Comparison of ENCODE assay signal across 30 cellular contexts in genomic region chr2:135074216-135074615, GRCh38. TPM values are rescaled to one million over a fixed set of nuclear protein-coding genes. Genes with fewer than 3 reads are reported as not detected.
DNase-seq lines count a peak whose midpoint lies in the region; ATAC-seq and TF ChIP-seq lines count a peak whose summit lies in the region.
"Had no signal": no experiment of that assay in that cellular context is flagged by ENCODE, and none has a peak within 500 bp of the region (broad histone marks: within the 10 kb centered on the region; RNA-seq: fewer than 3 reads in every experiment).

No MANE protein-coding gene starts in this region.

- H3K27ac ChIP-seq in right lobe of liver (no peak overlapping the region), transverse colon (peak overlapping the region in 1 of 4 donors; percentile 33)
- H3K27ac ChIP-seq: ascending aorta, psoas muscle, SJCRH30, thyroid gland had no signal

- no peaks in the 10 kb centered on the region for H3K4me1 Mint-ChIP-seq in activated CD4-positive, alpha-beta T cell treated with anti-CD3 and anti-CD28 coated beads, Interleukin-2, amount 10 ng/mL, durations not matched to agents 7 days and 5 days
- peaks cover 7% of the 10 kb centered on the region for H3K4me1 Mint-ChIP-seq in chondrocyte (ENCODE audit: low read depth)
- H3K4me1 Mint-ChIP-seq: mesothelial cell of epicardium had no signal

- TF ChIP-seq CTCF in chondrocyte (IDR thresholded peaks at IDR 0.05) (no peak), right lobe of liver (IDR thresholded peaks at IDR 0.05) (no peak), transverse colon (IDR thresholded peaks at IDR 0.05) (no peak)

- TF ChIP-seq EP300 in transverse colon (IDR thresholded peaks at IDR 0.05; ENCODE audit: low read depth) = no peak

- POLR2A ChIA-PET in activated CD4-positive, alpha-beta T cell treated with anti-CD3 and anti-CD28 coated beads, Interleukin-2, amount 10 ng/mL, durations not matched to agents 7 days and 5 days (lab: Charles Lee) = no interaction called here

- peaks cover 55% of the 10 kb centered on the region for H3K36me3 Mint-ChIP-seq in activated CD4-positive, alpha-beta T cell treated with anti-CD3 and anti-CD28 coated beads, Interleukin-2, amount 10 ng/mL, durations not matched to agents 7 days and 5 days (ENCODE audit: low read depth)
- peaks cover 12% of the 10 kb centered on the region for H3K36me3 Mint-ChIP-seq in chondrocyte (ENCODE audit: low read depth)

- H3K27me3 ChIP-seq in right lobe of liver (no peaks in the 10 kb centered on the region), transverse colon (no peaks in the 10 kb centered on the region)
- H3K27me3 ChIP-seq: ascending aorta, SJCRH30, thyroid gland had no signal

- CTCF ChIA-PET in activated CD4-positive, alpha-beta T cell treated with anti-CD3 and anti-CD28 coated beads, Interleukin-2, amount 10 ng/mL, durations not matched to agents 7 days and 5 days (lab: Charles Lee) = no interaction called here

- ATAC-seq in right lobe of liver = peak; percentile 31 to 69 (median 51)
- ATAC-seq: activated CD4-positive, alpha-beta T cell treated with anti-CD3 and anti-CD28 coated beads for 36 hours; GM12878 had no signal

- WGBS in right lobe of liver (ENCODE audit: insufficient coverage, low coverage, low lambda C conversion rate, missing lambda C conversion rate) = 54% methylated on average over 2 of the region's 3 CpGs
- 63 to 67% methylated on average over 3 of the region's 3 CpGs for WGBS in transverse colon (ENCODE audit: low coverage in 1 of 2), 2 donors

- H3K4me1 ChIP-seq in right lobe of liver = no peaks in the 10 kb centered on the region
- H3K4me1 ChIP-seq in transverse colon = peaks cover 0 to 19% (median 1%) of the 10 kb centered on the region in 4 donors
- H3K4me1 ChIP-seq: Caco-2, psoas muscle, SJCRH30, thyroid gland had no signal

- H3K27me3 Mint-ChIP-seq in activated CD4-positive, alpha-beta T cell treated with anti-CD3 and anti-CD28 coated beads, Interleukin-2, amount 10 ng/mL, durations not matched to agents 7 days and 5 days = no peaks in the 10 kb centered on the region
- no peaks in the 10 kb centered on the region for H3K27me3 Mint-ChIP-seq in chondrocyte (ENCODE audit: low read depth)
- H3K27me3 Mint-ChIP-seq: activated CD4-positive, alpha-beta T cell treated with anti-CD3 and anti-CD28 coated beads for 36 hours; central memory CD8-positive, alpha-beta T cell had no signal

- TF ChIP-seq POLR2A in right lobe of liver (IDR thresholded peaks at IDR 0.05) (no peak), transverse colon (IDR thresholded peaks at IDR 0.05) (no peak)

- peaks cover 0 to 5% (median 0%) of the 10 kb centered on the region in 4 donors for H3K9me3 ChIP-seq in right lobe of liver
- peaks cover 0 to 5% of the 10 kb centered on the region in 2 donors for H3K9me3 ChIP-seq in transverse colon
- H3K9me3 ChIP-seq: ascending aorta, psoas muscle, thyroid gland had no signal

- H3K4me3 Mint-ChIP-seq in activated CD4-positive, alpha-beta T cell treated with anti-CD3 and anti-CD28 coated beads, Interleukin-2, amount 10 ng/mL, durations not matched to agents 7 days and 5 days = no peak overlapping the region
- no peak overlapping the region for H3K4me3 Mint-ChIP-seq in chondrocyte (ENCODE audit: unreplicated experiment)
- H3K4me3 Mint-ChIP-seq: activated CD4-positive, alpha-beta T cell treated with anti-CD3 and anti-CD28 coated beads for 36 hours; central memory CD8-positive, alpha-beta T cell; mesothelial cell of epicardium had no signal

- H3K27ac Mint-ChIP-seq in activated CD4-positive, alpha-beta T cell treated with anti-CD3 and anti-CD28 coated beads, Interleukin-2, amount 10 ng/mL, durations not matched to agents 7 days and 5 days = peak overlapping the region; percentile 2
- H3K27ac Mint-ChIP-seq in chondrocyte (ENCODE audit: unreplicated experiment) = peak overlapping the region; percentile 3
- H3K27ac Mint-ChIP-seq: activated CD4-positive, alpha-beta T cell treated with anti-CD3 and anti-CD28 coated beads for 36 hours; mesothelial cell of epicardium had no signal

- in situ Hi-C loops in transverse colon (cut with MboI; ENCODE audit: low pct_ligation_motif_present in 1 of 4, low pct_unique_long_range_greater_than_20kb in 1 of 4, low sequenced_read_pairs in 3 of 4) = no loop called here

- no peaks in the 10 kb centered on the region for H3K36me3 ChIP-seq in right lobe of liver
- peaks cover 0 to 4% (median 0%) of the 10 kb centered on the region in 4 donors for H3K36me3 ChIP-seq in transverse colon
- H3K36me3 ChIP-seq: thyroid gland had no signal

- peaks cover 37% of the 10 kb centered on the region for H3K9me3 Mint-ChIP-seq in activated CD4-positive, alpha-beta T cell treated with anti-CD3 and anti-CD28 coated beads, Interleukin-2, amount 10 ng/mL, durations not matched to agents 7 days and 5 days
- peaks cover 9% of the 10 kb centered on the region for H3K9me3 Mint-ChIP-seq in chondrocyte (ENCODE audit: low read depth)

- intact Hi-C loops in right lobe of liver (cut with DNase I) (no loop called here), transverse colon (cut with DNase I; ENCODE audit: low total_unique reads) (no loop called here)

- no peak for DNase-seq in activated CD4-positive, alpha-beta T cell treated with anti-CD3 and anti-CD28 coated beads, Interleukin-2, amount 10 ng/mL, durations not matched to agents 7 days and 5 days
- DNase-seq in activated CD4-positive, alpha-beta T cell treated with anti-CD3 and anti-CD28 coated beads for 48 hours = no peak
- DNase-seq in chondrocyte (ENCODE audit: low spot score) = no peak
- no peak for DNase-seq in right lobe of liver
- peak; percentile 39 for DNase-seq in transverse colon
- DNase-seq in HPDE6-E6E7 (ENCODE audit: extremely low spot score) = no peak
- DNase-seq in NCI-H69 (lab: John Stamatoyannopoulos, UW) = no peak
- DNase-seq in occipital lobe (lab: John Stamatoyannopoulos, UW) = no peak
- DNase-seq: activated CD4-positive, alpha-beta T cell treated with anti-CD3 and anti-CD28 coated beads for 36 hours; activated naive CD4-positive, alpha-beta T cell treated with anti-CD3 and anti-CD28 coated beads, Interleukin-2, amount 50 U/mL, for 16 hours; Caco-2; DND-41; effector memory CD4-positive, alpha-beta T cell; glutamatergic neuron; Karpas-422; NCI-H1092; NCI-H1930; NCI-H345; psoas muscle; SJCRH30; stimulated activated naive CD4-positive, alpha-beta T cell; thyroid gland had no signal

- H3K4me3 ChIP-seq in right lobe of liver = no peak overlapping the region
- no peak overlapping the region for H3K4me3 ChIP-seq in transverse colon
- H3K4me3 ChIP-seq: ascending aorta, GM12878, psoas muscle, SJCRH30, thyroid gland had no signal

RNA-seq across cellular contexts. Expression of gene RAB3GAP1, which starts 22.1 kb away (rescaled TPM):
- 10 to 100 TPM; 21.1 to 22.8 TPM for total RNA-seq in activated CD4-positive, alpha-beta T cell treated with anti-CD3 and anti-CD28 coated beads, Interleukin-2, amount 10 ng/mL, durations not matched to agents 7 days and 5 days
- total RNA-seq in chondrocyte (47.2 to 50.4 TPM (median 48.7 TPM) in 3 replicates), right lobe of liver (10 to 100 TPM; 13.9 to 17.8 (median 15.9) TPM), transverse colon (10 to 100 TPM; 38.4 to 63.5 (median 53.8) TPM), occipital lobe (89.7 TPM)

RNA-seq across cellular contexts. Expression of gene MAP3K19, which starts 27.0 kb away (rescaled TPM):
- total RNA-seq in activated CD4-positive, alpha-beta T cell treated with anti-CD3 and anti-CD28 coated beads, Interleukin-2, amount 10 ng/mL, durations not matched to agents 7 days and 5 days = not detected
- total RNA-seq in chondrocyte (not detected in 3 replicates), right lobe of liver (not detected), transverse colon (not detected), occipital lobe (0.78 TPM)
- total RNA-seq: A172; activated CD4-positive, alpha-beta T cell treated with anti-CD3 and anti-CD28 coated beads for 36 hours; ascending aorta; Caco-2; fibroblast of lung; GM12878; mesothelial cell of epicardium; psoas muscle; SJCRH30; skeletal muscle tissue; T-helper 1 cell treated with Interleukin-12 subunit alpha and Interleukin-12 subunit beta and Interleukin-4 antibody, amounts not matched to agents 30 ng/mL and 1 ng/mL, for 36 hours had no signal
